2 cellular contexts compared by ENCODE assay signal in the genomic region with DNA sequence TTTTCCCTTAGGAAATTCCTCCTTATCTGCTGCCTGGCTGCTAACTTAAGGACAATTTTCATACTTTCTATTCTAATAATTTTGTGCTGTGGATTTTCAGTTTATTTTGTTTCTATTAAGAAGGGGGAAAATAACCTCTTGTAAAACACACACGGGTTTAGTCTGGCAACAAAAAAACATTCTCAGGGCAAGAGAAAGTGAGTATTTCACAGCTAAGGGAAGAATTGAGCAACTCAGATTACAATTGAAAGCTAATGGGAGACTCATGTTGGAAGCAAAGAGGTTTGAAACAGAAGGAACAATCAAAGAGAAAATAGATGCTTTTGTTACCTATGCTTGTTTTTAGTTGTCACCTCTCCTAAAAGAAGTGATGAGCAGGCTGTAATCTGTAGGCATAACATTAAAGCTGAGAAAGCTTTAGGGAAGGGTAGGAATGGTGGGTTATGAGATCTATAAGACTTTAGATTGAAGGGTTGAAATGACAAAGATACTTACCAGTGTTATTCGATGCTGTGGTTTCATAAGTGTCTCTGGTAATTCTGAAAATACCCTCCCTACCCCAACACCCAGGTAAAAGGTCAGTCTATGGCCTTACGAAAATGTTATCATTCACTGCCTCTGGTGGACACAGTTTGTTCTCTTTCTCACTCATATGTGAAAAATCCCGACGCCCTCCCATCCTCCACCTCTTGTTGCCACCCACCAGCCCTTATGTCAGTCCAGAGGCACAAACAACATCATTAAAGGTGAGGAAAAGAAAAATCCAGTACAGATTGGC.
TF ChIP-seq lines count a peak whose summit lies in the region.

No MANE protein-coding gene starts in this region.

TF ChIP-seq in GM23338, 12 proteins besides CTCF, POLR2A, EP300 and RAD21 (continued from another document and continues in another):
- TF ChIP-seq CREB1 (CRISPR knock-in tag; IDR thresholded peaks at IDR 0.05; ENCODE audit: low read depth) (no peak), JUNB (IDR thresholded peaks at IDR 0.05; ENCODE audit: unreplicated experiment) (no peak), EZH2phosphoT487 (IDR thresholded peaks at IDR 0.05; ENCODE audit: unreplicated experiment) (no peak), POLR2AphosphoS5 (IDR thresholded peaks at IDR 0.05; ENCODE audit: low read depth) (no peak), STAT1 (IDR thresholded peaks at IDR 0.05; ENCODE audit: unreplicated experiment) (no peak)
- TF ChIP-seq, protein P1, sequence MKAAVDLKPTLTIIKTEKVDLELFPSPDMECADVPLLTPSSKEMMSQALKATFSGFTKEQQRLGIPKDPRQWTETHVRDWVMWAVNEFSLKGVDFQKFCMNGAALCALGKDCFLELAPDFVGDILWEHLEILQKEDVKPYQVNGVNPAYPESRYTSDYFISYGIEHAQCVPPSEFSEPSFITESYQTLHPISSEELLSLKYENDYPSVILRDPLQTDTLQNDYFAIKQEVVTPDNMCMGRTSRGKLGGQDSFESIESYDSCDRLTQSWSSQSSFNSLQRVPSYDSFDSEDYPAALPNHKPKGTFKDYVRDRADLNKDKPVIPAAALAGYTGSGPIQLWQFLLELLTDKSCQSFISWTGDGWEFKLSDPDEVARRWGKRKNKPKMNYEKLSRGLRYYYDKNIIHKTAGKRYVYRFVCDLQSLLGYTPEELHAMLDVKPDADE (IDR thresholded peaks at IDR 0.05): no peak
- TF ChIP-seq, protein P2, sequence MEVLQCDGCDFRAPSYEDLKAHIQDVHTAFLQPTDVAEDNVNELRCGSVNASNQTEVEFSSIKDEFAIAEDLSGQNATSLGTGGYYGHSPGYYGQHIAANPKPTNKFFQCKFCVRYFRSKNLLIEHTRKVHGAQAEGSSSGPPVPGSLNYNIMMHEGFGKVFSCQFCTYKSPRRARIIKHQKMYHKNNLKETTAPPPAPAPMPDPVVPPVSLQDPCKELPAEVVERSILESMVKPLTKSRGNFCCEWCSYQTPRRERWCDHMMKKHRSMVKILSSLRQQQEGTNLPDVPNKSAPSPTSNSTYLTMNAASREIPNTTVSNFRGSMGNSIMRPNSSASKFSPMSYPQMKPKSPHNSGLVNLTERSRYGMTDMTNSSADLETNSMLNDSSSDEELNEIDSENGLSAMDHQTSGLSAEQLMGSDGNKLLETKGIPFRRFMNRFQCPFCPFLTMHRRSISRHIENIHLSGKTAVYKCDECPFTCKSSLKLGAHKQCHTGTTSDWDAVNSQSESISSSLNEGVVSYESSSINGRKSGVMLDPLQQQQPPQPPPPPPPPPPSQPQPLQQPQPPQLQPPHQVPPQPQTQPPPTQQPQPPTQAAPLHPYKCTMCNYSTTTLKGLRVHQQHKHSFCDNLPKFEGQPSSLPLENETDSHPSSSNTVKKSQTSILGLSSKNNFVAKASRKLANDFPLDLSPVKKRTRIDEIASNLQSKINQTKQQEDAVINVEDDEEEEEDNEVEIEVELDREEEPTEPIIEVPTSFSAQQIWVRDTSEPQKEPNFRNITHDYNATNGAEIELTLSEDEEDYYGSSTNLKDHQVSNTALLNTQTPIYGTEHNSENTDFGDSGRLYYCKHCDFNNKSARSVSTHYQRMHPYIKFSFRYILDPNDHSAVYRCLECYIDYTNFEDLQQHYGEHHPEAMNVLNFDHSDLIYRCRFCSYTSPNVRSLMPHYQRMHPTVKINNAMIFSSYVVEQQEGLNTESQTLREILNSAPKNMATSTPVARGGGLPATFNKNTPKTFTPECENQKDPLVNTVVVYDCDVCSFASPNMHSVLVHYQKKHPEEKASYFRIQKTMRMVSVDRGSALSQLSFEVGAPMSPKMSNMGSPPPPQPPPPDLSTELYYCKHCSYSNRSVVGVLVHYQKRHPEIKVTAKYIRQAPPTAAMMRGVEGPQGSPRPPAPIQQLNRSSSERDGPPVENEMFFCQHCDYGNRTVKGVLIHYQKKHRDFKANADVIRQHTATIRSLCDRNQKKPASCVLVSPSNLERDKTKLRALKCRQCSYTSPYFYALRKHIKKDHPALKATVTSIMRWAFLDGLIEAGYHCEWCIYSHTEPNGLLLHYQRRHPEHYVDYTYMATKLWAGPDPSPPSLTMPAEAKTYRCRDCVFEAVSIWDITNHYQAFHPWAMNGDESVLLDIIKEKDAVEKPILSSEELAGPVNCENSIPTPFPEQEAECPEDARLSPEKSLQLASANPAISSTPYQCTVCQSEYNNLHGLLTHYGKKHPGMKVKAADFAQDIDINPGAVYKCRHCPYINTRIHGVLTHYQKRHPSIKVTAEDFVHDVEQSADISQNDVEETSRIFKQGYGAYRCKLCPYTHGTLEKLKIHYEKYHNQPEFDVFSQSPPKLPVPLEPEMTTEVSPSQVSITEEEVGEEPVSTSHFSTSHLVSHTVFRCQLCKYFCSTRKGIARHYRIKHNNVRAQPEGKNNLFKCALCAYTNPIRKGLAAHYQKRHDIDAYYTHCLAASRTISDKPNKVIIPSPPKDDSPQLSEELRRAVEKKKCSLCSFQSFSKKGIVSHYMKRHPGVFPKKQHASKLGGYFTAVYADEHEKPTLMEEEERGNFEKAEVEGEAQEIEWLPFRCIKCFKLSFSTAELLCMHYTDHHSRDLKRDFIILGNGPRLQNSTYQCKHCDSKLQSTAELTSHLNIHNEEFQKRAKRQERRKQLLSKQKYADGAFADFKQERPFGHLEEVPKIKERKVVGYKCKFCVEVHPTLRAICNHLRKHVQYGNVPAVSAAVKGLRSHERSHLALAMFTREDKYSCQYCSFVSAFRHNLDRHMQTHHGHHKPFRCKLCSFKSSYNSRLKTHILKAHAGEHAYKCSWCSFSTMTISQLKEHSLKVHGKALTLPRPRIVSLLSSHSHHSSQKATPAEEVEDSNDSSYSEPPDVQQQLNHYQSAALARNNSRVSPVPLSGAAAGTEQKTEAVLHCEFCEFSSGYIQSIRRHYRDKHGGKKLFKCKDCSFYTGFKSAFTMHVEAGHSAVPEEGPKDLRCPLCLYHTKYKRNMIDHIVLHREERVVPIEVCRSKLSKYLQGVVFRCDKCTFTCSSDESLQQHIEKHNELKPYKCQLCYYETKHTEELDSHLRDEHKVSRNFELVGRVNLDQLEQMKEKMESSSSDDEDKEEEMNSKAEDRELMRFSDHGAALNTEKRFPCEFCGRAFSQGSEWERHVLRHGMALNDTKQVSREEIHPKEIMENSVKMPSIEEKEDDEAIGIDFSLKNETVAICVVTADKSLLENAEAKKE (CRISPR knock-in tag; IDR thresholded peaks at IDR 0.05): no peak

TF ChIP-seq in SK-N-SH treated with all-trans-retinoic acid at 6 μM for 48 hours, 23 proteins besides CTCF, POLR2A, EP300 and RAD21 (continued from another document):
- TF ChIP-seq RARB (CRISPR knock-in tag; IDR thresholded peaks at IDR 0.05) (no peak), ZC3H10 (CRISPR knock-in tag; IDR thresholded peaks at IDR 0.05) (no peak), ISL1 (CRISPR knock-in tag; IDR thresholded peaks at IDR 0.05) (no peak), CSDC2 (CRISPR knock-in tag; IDR thresholded peaks at IDR 0.05) (no peak), GLIS3 (CRISPR knock-in tag; IDR thresholded peaks at IDR 0.05) (no peak), ZFP3 (CRISPR knock-in tag; IDR thresholded peaks at IDR 0.05) (no peak), TOX (CRISPR knock-in tag; IDR thresholded peaks at IDR 0.05; ENCODE audit: borderline replicate concordance) (no peak), OSR1 (CRISPR knock-in tag; IDR thresholded peaks at IDR 0.05) (no peak), TCF4 (CRISPR knock-in tag; IDR thresholded peaks at IDR 0.05; ENCODE audit: borderline replicate concordance) (no peak)
- TF ChIP-seq, protein P3, sequence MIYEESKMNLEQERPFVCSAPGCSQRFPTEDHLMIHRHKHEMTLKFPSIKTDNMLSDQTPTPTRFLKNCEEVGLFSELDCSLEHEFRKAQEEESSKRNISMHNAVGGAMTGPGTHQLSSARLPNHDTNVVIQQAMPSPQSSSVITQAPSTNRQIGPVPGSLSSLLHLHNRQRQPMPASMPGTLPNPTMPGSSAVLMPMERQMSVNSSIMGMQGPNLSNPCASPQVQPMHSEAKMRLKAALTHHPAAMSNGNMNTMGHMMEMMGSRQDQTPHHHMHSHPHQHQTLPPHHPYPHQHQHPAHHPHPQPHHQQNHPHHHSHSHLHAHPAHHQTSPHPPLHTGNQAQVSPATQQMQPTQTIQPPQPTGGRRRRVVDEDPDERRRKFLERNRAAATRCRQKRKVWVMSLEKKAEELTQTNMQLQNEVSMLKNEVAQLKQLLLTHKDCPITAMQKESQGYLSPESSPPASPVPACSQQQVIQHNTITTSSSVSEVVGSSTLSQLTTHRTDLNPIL (CRISPR knock-in tag; IDR thresholded peaks at IDR 0.05; ENCODE audit: low read depth): no peak
- TF ChIP-seq, protein P4, sequence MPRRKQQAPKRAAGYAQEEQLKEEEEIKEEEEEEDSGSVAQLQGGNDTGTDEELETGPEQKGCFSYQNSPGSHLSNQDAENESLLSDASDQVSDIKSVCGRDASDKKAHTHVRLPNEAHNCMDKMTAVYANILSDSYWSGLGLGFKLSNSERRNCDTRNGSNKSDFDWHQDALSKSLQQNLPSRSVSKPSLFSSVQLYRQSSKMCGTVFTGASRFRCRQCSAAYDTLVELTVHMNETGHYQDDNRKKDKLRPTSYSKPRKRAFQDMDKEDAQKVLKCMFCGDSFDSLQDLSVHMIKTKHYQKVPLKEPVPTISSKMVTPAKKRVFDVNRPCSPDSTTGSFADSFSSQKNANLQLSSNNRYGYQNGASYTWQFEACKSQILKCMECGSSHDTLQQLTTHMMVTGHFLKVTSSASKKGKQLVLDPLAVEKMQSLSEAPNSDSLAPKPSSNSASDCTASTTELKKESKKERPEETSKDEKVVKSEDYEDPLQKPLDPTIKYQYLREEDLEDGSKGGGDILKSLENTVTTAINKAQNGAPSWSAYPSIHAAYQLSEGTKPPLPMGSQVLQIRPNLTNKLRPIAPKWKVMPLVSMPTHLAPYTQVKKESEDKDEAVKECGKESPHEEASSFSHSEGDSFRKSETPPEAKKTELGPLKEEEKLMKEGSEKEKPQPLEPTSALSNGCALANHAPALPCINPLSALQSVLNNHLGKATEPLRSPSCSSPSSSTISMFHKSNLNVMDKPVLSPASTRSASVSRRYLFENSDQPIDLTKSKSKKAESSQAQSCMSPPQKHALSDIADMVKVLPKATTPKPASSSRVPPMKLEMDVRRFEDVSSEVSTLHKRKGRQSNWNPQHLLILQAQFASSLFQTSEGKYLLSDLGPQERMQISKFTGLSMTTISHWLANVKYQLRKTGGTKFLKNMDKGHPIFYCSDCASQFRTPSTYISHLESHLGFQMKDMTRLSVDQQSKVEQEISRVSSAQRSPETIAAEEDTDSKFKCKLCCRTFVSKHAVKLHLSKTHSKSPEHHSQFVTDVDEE (CRISPR knock-in tag; IDR thresholded peaks at IDR 0.05): no peak
- TF ChIP-seq, protein P5, sequence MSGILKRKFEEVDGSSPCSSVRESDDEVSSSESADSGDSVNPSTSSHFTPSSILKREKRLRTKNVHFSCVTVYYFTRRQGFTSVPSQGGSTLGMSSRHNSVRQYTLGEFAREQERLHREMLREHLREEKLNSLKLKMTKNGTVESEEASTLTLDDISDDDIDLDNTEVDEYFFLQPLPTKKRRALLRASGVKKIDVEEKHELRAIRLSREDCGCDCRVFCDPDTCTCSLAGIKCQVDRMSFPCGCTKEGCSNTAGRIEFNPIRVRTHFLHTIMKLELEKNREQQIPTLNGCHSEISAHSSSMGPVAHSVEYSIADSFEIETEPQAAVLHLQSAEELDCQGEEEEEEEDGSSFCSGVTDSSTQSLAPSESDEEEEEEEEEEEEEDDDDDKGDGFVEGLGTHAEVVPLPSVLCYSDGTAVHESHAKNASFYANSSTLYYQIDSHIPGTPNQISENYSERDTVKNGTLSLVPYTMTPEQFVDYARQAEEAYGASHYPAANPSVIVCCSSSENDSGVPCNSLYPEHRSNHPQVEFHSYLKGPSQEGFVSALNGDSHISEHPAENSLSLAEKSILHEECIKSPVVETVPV (CRISPR knock-in tag; IDR thresholded peaks at IDR 0.05): no peak
- TF ChIP-seq, protein P6, sequence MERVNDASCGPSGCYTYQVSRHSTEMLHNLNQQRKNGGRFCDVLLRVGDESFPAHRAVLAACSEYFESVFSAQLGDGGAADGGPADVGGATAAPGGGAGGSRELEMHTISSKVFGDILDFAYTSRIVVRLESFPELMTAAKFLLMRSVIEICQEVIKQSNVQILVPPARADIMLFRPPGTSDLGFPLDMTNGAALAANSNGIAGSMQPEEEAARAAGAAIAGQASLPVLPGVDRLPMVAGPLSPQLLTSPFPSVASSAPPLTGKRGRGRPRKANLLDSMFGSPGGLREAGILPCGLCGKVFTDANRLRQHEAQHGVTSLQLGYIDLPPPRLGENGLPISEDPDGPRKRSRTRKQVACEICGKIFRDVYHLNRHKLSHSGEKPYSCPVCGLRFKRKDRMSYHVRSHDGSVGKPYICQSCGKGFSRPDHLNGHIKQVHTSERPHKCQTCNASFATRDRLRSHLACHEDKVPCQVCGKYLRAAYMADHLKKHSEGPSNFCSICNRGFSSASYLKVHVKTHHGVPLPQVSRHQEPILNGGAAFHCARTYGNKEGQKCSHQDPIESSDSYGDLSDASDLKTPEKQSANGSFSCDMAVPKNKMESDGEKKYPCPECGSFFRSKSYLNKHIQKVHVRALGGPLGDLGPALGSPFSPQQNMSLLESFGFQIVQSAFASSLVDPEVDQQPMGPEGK (CRISPR knock-in tag; IDR thresholded peaks at IDR 0.05; ENCODE audit: borderline replicate concordance): no peak
- TF ChIP-seq, protein P7, sequence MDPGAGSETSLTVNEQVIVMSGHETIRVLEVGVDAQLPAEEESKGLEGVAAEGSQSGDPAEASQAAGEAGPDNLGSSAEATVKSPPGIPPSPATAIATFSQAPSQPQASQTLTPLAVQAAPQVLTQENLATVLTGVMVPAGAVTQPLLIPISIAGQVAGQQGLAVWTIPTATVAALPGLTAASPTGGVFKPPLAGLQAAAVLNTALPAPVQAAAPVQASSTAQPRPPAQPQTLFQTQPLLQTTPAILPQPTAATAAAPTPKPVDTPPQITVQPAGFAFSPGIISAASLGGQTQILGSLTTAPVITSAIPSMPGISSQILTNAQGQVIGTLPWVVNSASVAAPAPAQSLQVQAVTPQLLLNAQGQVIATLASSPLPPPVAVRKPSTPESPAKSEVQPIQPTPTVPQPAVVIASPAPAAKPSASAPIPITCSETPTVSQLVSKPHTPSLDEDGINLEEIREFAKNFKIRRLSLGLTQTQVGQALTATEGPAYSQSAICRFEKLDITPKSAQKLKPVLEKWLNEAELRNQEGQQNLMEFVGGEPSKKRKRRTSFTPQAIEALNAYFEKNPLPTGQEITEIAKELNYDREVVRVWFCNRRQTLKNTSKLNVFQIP (CRISPR knock-in tag; IDR thresholded peaks at IDR 0.05; ENCODE audit: borderline replicate concordance, low read depth): no peak
